Comparison of ENCODE assay signal across 8 cellular contexts in the genomic region with DNA sequence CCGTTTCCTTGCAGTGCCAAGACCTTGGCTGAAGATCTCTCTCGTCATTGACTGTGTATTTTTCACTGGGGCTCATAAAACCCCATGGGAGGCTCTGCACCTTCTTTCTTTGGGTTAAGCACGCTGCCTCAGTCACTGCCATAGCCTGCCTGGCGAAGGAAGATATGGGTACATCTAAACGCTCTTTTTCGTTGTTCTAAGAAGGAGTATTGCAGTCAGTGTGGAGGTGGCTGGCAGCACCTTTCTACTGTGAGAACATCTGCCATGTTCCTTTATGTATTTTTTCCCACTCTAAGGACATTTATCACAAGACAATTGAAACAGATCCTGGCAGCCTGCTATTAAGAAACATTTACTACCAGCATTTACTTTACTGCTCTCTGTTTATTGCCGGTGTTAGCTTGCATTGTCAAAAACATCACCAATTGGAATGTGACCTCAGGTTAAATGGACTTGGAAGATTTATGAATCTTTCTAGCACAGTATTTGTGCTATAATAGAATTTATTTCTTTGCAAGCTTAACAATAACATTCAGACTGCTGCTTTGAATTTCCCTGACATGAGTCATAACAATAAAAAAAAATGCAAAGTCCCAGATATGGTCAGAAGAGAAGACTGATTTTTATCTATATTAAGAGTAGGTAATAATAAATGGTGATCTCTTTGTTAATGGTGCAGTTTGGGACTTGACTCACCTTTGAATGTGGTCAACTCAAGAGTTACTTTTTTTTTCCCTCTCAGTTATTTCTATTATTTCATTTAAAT.
DNase-seq lines count a peak whose midpoint lies in the region; ATAC-seq lines count a peak whose summit lies in the region.

No MANE protein-coding gene starts in this region.

- ATAC-seq in GM21381 (IDR thresholded peaks at IDR 0.05; ENCODE audit: unreplicated experiment) = no peak

- H3K4me1 ChIP-seq in ACC112 (ENCODE audit: control insufficient read depth, insufficient read depth, low read length, unreplicated experiment) = peaks cover 14% of the 10 kb centered on the region

- H3K4me3 ChIP-seq in ACC112 (ENCODE audit: low read depth, low read length) = peak overlapping the region; percentile 5; the same call in 1 of the 2 replicates

- H3K79me2 ChIP-seq in ACC112 (ENCODE audit: control insufficient read depth, insufficient read depth, low read length, unreplicated experiment) = no peaks in the 10 kb centered on the region

- no peaks in the 10 kb centered on the region for H3K27me3 ChIP-seq in ACC112 (ENCODE audit: insufficient read depth, low read length)

- H3K27ac ChIP-seq in ACC112 (ENCODE audit: low read depth, low read length) = peak overlapping the region; percentile 62

- DNase-seq in HCEC 1CT (peak; percentile 88), NCI-H774 (lab: John Stamatoyannopoulos, UW) (peak; percentile 45), foreskin melanocyte (peak; percentile 49), HuH-7.5 (ENCODE audit: low spot score) (no peak)
- DNase-seq in activated CD4-positive, CD25-positive, alpha-beta regulatory T cell (lab: John Stamatoyannopoulos, UW) = no peak
- DNase-seq in stimulated activated naive CD4-positive, alpha-beta T cell treated with Interleukin-2 at 50 U/mL for 16 hours (lab: John Stamatoyannopoulos, UW) = no peak

- H3K36me3 ChIP-seq in ACC112 (ENCODE audit: insufficient read depth, low read length) = no peaks in the 10 kb centered on the region

- H2AFZ ChIP-seq in ACC112 (ENCODE audit: low read length, unreplicated experiment) = no peak overlapping the region

Comparison
In these comparisons a context has a peak if more than half of its experiments do, and no peak if none do; other contexts are left out.
1. DNase-seq: peak in HCEC 1CT (single experiment), NCI-H774 (single experiment) and foreskin melanocyte (single experiment); none in activated CD4-positive, CD25-positive, alpha-beta regulatory T cell (0 of 4), stimulated activated naive CD4-positive, alpha-beta T cell treated with Interleukin-2 at 50 U/mL for 16 hours (single experiment) and HuH-7.5 (single experiment).